Comparison of ENCODE assay signal across 8 cellular contexts in genomic region chr2:219569635-219570034, GRCh38. TPM values are rescaled to one million over a fixed set of nuclear protein-coding genes. Genes with fewer than 3 reads are reported as not detected.
A peak's percentile ranks its signal among the peaks of the same experiment; 100 is the strongest.
DNase-seq lines count a peak whose midpoint lies in the region; ATAC-seq and TF ChIP-seq lines count a peak whose summit lies in the region.
"Had no signal": no experiment of that assay in that cellular context is flagged by ENCODE, and none has a peak within 500 bp of the region (broad histone marks: within the 10 kb centered on the region; RNA-seq: fewer than 3 reads in every experiment).

No MANE protein-coding gene starts in this region.

- H3K9me3 ChIP-seq in psoas muscle: no peaks in the 10 kb centered on the region

- ATAC-seq in psoas muscle (no peak), GM18873 (IDR thresholded peaks at IDR 0.05; ENCODE audit: low FRiP score, unreplicated experiment) (no peak), GM19397 (IDR thresholded peaks at IDR 0.05; ENCODE audit: unreplicated experiment) (no peak)

- intact Hi-C loops in psoas muscle (cut with DNase I): loop anchor here in 1 of 2 donors (5.0 kb wide), 1 partner anchor 73 kb away; no protein-coding TSS in a partner anchor

- 84 to 92% (median 89%) methylated on average over 6 of the region's 6 CpGs for WGBS in psoas muscle, 3 donors

- in situ Hi-C loops in Caki2 (cut with HindIII; ENCODE audit: low pct_unique_long_range_greater_than_20kb, low sequenced_read_pairs): no loop called here

- peaks cover 9% of the 10 kb centered on the region for H3K4me1 ChIP-seq in psoas muscle

- peak overlapping the region; percentile 93 for H3K27ac ChIP-seq in psoas muscle

- TF ChIP-seq CTCF in fibroblast of the aortic adventitia (IDR thresholded peaks at IDR 0.05; ENCODE audit: insufficient read depth, low read length) (no peak), psoas muscle (IDR thresholded peaks at IDR 0.05) (no peak)

- H3K4me3 ChIP-seq in fibroblast of the aortic adventitia (ENCODE audit: low read depth, low read length) (peak overlapping the region; percentile 74), psoas muscle (peak overlapping the region; percentile 81)

- H3K36me3 ChIP-seq in psoas muscle (ENCODE audit: insufficient read depth in 1 of 2, low read depth in 1 of 2): peaks cover 0 to 39% of the 10 kb centered on the region in 2 donors

- DNase-seq in Caki2 (ENCODE audit: low read depth): peak; percentile 14
- peak; percentile 86 for DNase-seq in NCI-H82 treated with DMSO at 0.1 percent for 48 hours (lab: John Stamatoyannopoulos, UW; ENCODE audit: unreplicated experiment)
- no peak for DNase-seq in fibroblast of the aortic adventitia (ENCODE audit: low read depth)
- no peak for DNase-seq in psoas muscle
- DNase-seq in medulla oblongata (ENCODE audit: extremely low spot score): no peak
- DNase-seq: activated CD4-positive, alpha-beta T cell treated with anti-CD3 and anti-CD28 coated beads for 4 hours had no signal

- no peaks in the 10 kb centered on the region for H3K27me3 ChIP-seq in psoas muscle (ENCODE audit: insufficient read depth in 3 of 3, low read length in 2 of 3)

RNA-seq across cellular contexts. Expression of gene OBSL1, which starts 1.7 kb away (rescaled TPM):
- 81.7 and 82.7 TPM in 2 replicates for total RNA-seq in Caki2 (2014; rRNA removed; shearing (Covaris generic); ENCODE audit: low replicate concordance)
- total RNA-seq in fibroblast of the aortic adventitia (ENCODE audit: low replicate concordance) (39.2 and 90.4 TPM in 2 replicates), psoas muscle (100 to 1,000 TPM in 1 of 4 donors, 10 to 100 TPM in 3; 38.7 to 134 (median 68.0) TPM)
- 10 to 100 TPM; 10.3 to 35.9 (median 22.1) TPM for polyA plus RNA-seq in psoas muscle

RNA-seq across cellular contexts. Expression of gene INHA, which starts 2.5 kb away (rescaled TPM):
- not detected in 2 replicates for total RNA-seq in Caki2 (2014; rRNA removed; shearing (Covaris generic); ENCODE audit: low replicate concordance)
- total RNA-seq in fibroblast of the aortic adventitia (ENCODE audit: low replicate concordance) (0.18 and 2.0 TPM in 2 replicates), psoas muscle (under 1 TPM in 2 of 4 donors, not detected in 2; 0.23 to 0.36 TPM)
- polyA plus RNA-seq in psoas muscle: 1 to 10 TPM in 1 of 3 donors, under 1 TPM in 2; 0.10 to 1.2 (median 0.18) TPM

RNA-seq across cellular contexts. Expression of gene TMEM198, which starts 25.8 kb away (rescaled TPM):
- 4.5 and 9.3 TPM in 2 replicates for total RNA-seq in Caki2 (2014; rRNA removed; shearing (Covaris generic); ENCODE audit: low replicate concordance)
- total RNA-seq in fibroblast of the aortic adventitia (ENCODE audit: low replicate concordance) (1.1 and 2.8 TPM in 2 replicates), psoas muscle (1 to 10 TPM in 3 of 4 donors, under 1 TPM in 1; 0.88 to 3.1 (median 2.0) TPM)
- polyA plus RNA-seq in psoas muscle: 1 to 10 TPM in 2 of 3 donors, under 1 TPM in 1; 0.61 to 3.7 (median 2.3) TPM

RNA-seq across cellular contexts. Expression of gene CHPF, which starts 26.0 kb away (rescaled TPM):
- total RNA-seq in Caki2 (2014; rRNA removed; shearing (Covaris generic); ENCODE audit: low replicate concordance): 78.8 and 104 TPM in 2 replicates
- total RNA-seq in fibroblast of the aortic adventitia (ENCODE audit: low replicate concordance): 62.4 and 271 TPM in 2 replicates
- 10 to 100 TPM; 11.9 to 14.2 (median 13.1) TPM for total RNA-seq in psoas muscle
- 10 to 100 TPM in 1 of 3 donors, 1 to 10 TPM in 2; 8.4 to 13.0 (median 9.0) TPM for polyA plus RNA-seq in psoas muscle

RNA-seq across cellular contexts. Expression of gene STK11IP, which starts 28.0 kb away (rescaled TPM):
- 18.5 and 20.6 TPM in 2 replicates for total RNA-seq in Caki2 (2014; rRNA removed; shearing (Covaris generic); ENCODE audit: low replicate concordance)
- total RNA-seq in fibroblast of the aortic adventitia (ENCODE audit: low replicate concordance): 11.7 and 12.3 TPM in 2 replicates
- total RNA-seq in psoas muscle: 10 to 100 TPM in 2 of 4 donors, 1 to 10 TPM in 2; 5.5 to 12.8 (median 10.3) TPM
- 10 to 100 TPM in 1 of 3 donors, 1 to 10 TPM in 2; 6.5 to 13.3 (median 8.6) TPM for polyA plus RNA-seq in psoas muscle

Comparison
In these comparisons a context has a peak if more than half of its experiments do, and no peak if none do; other contexts are left out.
1. DNase-seq: peak in Caki2 (single experiment) and NCI-H82 treated with DMSO at 0.1 percent for 48 hours (single experiment); none in fibroblast of the aortic adventitia (single experiment), psoas muscle (0 of 2) and medulla oblongata (single experiment).